In genomic region chr3:168939651-168940238, GRCh38 we compare ENCODE assay signal across 28 cellular contexts.
"Had no signal": no experiment of that assay in that cellular context is flagged by ENCODE, and none has a peak within 500 bp of the region (broad histone marks: within the 10 kb centered on the region; RNA-seq: fewer than 3 reads in every experiment).

No MANE protein-coding gene starts in this region.

- H3K27me3 ChIP-seq: SJCRH30 had no signal

- H3K9me2 ChIP-seq: SK-N-SH had no signal

- H3K4me1 ChIP-seq: SJCRH30 had no signal

- H3K9ac ChIP-seq: SK-N-SH had no signal

- H3K4me3 Mint-ChIP-seq: activated CD4-positive, alpha-beta memory T cell treated with anti-CD3 and anti-CD28 coated beads, Interleukin-2, amount 10 ng/mL, durations not matched to agents 7 days and 5 days; activated CD4-positive, alpha-beta T cell treated with anti-CD3 and anti-CD28 coated beads for 36 hours; activated naive CD4-positive, alpha-beta T cell treated with anti-CD3 and anti-CD28 coated beads, Interleukin-2, amount 10 ng/mL, durations not matched to agents 7 days and 5 days; activated naive CD8-positive, alpha-beta T cell treated with anti-CD3 and anti-CD28 coated beads for 36 hours; activated T-helper 17 cell treated with anti-CD3 and anti-CD28 coated beads, Interleukin-2, amount 50 U/mL, for 72 hours had no signal

- H3K36me3 Mint-ChIP-seq: activated naive CD4-positive, alpha-beta T cell treated with anti-CD3 and anti-CD28 coated beads, Interleukin-2, amount 10 ng/mL, durations not matched to agents 7 days and 5 days; activated naive CD8-positive, alpha-beta T cell treated with anti-CD3 and anti-CD28 coated beads for 36 hours had no signal

- H3K4me1 Mint-ChIP-seq: activated CD4-positive, alpha-beta memory T cell treated with anti-CD3 and anti-CD28 coated beads, Interleukin-2, amount 10 ng/mL, durations not matched to agents 7 days and 5 days; activated CD4-positive, alpha-beta T cell treated with anti-CD3 and anti-CD28 coated beads for 36 hours; activated naive CD4-positive, alpha-beta T cell treated with anti-CD3 and anti-CD28 coated beads, Interleukin-2, amount 10 ng/mL, durations not matched to agents 7 days and 5 days; activated naive CD8-positive, alpha-beta T cell treated with anti-CD3 and anti-CD28 coated beads for 36 hours; activated T-helper 17 cell treated with anti-CD3 and anti-CD28 coated beads, Interleukin-2, amount 50 U/mL, for 72 hours had no signal

- DNase-seq: activated CD4-positive, alpha-beta memory T cell treated with anti-CD3 and anti-CD28 coated beads, Interleukin-2, amount 10 ng/mL, durations not matched to agents 7 days and 5 days; activated CD4-positive, alpha-beta T cell treated with anti-CD3 and anti-CD28 coated beads for 36 hours; activated CD4-positive, alpha-beta T cell treated with anti-CD3 and anti-CD28 coated beads, Interleukin-2, amount 50 U/mL, for 1 hour; activated gamma-delta T cell; activated naive CD4-positive, alpha-beta T cell treated with anti-CD3 and anti-CD28 coated beads, Interleukin-2, amount 10 ng/mL, durations not matched to agents 7 days and 5 days; activated naive CD8-positive, alpha-beta T cell treated with anti-CD3 and anti-CD28 coated beads for 36 hours; activated T-cell treated with anti-CD3 and anti-CD28 coated beads for 4 hours; activated T-cell treated with anti-CD3 and anti-CD28 coated beads, Interleukin-2, amount 50 U/mL, for 48 hours; caudate nucleus; KG1; NCI-H1092 treated with DMSO at 0.1 percent for 48 hours; NCI-H1417 treated with DMSO at 0.1 percent for 48 hours; NCI-H1694; NCI-H2029; NCI-H2107; NCI-H2171 treated with DMSO at 0.1 percent for 48 hours; NCI-H226; NCI-H526; NCI-H82; OCI-M1; RPMI8226; SJCRH30; SK-N-SH; T-helper 1 cell had no signal

- H3K27ac ChIP-seq: SJCRH30, VCaP had no signal

- H3K9me3 ChIP-seq: SJCRH30, SK-N-SH had no signal

- H3K36me3 ChIP-seq: SJCRH30 had no signal

- H3K4me2 ChIP-seq: SK-N-SH had no signal

- ATAC-seq: activated CD4-positive, alpha-beta T cell treated with anti-CD3 and anti-CD28 coated beads for 36 hours; activated T-helper 17 cell treated with anti-CD3 and anti-CD28 coated beads, Interleukin-2, amount 50 U/mL, for 72 hours; Panc1; Right ventricle myocardium inferior had no signal

- H3K9me3 Mint-ChIP-seq: activated CD4-positive, alpha-beta memory T cell treated with anti-CD3 and anti-CD28 coated beads, Interleukin-2, amount 10 ng/mL, durations not matched to agents 7 days and 5 days had no signal

- H3K4me3 ChIP-seq: SJCRH30 had no signal

- H3K27me3 Mint-ChIP-seq: activated CD4-positive, alpha-beta memory T cell treated with anti-CD3 and anti-CD28 coated beads, Interleukin-2, amount 10 ng/mL, durations not matched to agents 7 days and 5 days; activated CD4-positive, alpha-beta T cell treated with anti-CD3 and anti-CD28 coated beads for 36 hours; activated naive CD4-positive, alpha-beta T cell treated with anti-CD3 and anti-CD28 coated beads, Interleukin-2, amount 10 ng/mL, durations not matched to agents 7 days and 5 days; activated naive CD8-positive, alpha-beta T cell treated with anti-CD3 and anti-CD28 coated beads for 36 hours had no signal

- H3K27ac Mint-ChIP-seq: activated CD4-positive, alpha-beta memory T cell treated with anti-CD3 and anti-CD28 coated beads, Interleukin-2, amount 10 ng/mL, durations not matched to agents 7 days and 5 days; activated CD4-positive, alpha-beta T cell treated with anti-CD3 and anti-CD28 coated beads for 36 hours; activated naive CD4-positive, alpha-beta T cell treated with anti-CD3 and anti-CD28 coated beads, Interleukin-2, amount 10 ng/mL, durations not matched to agents 7 days and 5 days; activated naive CD8-positive, alpha-beta T cell treated with anti-CD3 and anti-CD28 coated beads for 36 hours; activated T-helper 17 cell treated with anti-CD3 and anti-CD28 coated beads, Interleukin-2, amount 50 U/mL, for 72 hours had no signal
